Comparison of ENCODE assay signal across 8 cellular contexts in the genomic region with DNA sequence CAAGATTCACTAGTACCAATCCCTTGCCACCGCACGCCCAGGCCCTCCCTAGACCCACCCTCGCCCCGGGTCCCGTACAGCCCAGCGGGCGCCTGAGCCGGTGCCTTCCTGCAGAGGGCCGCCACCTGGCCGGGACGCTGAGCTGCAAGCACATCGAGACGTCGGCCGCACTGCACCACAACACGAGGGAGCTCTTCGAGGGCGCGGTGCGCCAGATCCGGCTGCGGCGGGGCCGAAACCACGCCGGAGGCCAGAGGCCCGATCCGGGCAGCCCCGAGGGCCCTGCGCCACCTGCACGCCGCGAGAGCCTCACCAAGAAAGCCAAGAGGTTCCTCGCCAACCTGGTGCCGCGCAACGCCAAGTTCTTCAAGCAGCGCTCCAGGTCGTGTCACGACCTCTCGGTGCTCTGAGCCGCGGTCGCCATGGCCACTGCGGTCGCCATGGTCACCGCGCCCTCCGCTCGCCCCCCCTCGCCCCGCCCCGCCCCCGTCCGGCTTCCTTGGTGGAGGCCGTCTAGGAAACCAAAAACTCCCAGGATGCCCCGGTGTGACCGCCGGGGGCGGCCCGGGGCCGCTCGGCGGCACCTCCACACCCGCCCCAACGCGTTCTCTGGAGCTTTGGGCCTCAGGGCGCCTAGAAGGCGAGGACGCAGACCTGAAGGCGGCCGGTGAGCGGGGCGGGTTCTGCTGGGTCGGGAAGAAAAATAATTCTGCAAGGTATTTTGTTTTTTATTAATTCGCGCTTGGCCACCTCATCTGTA. TPM values are rescaled to one million over a fixed set of nuclear protein-coding genes. Genes with fewer than 3 reads are reported as not detected.
DNase-seq lines count a peak whose midpoint lies in the region; ATAC-seq, FAIRE-seq and TF ChIP-seq lines count a peak whose summit lies in the region.

No MANE protein-coding gene starts in this region.

- no peak overlapping the region for H3K14ac ChIP-seq in H1 (ENCODE audit: insufficient read length)

- peaks cover 3% of the 10 kb centered on the region; the same call in 1 of the 2 replicates for H3K79me1 ChIP-seq in H1 (ENCODE audit: low read depth, low read length)

- FAIRE-seq in H1 (lab: Jason Lieb, UNC) (no peak), H54 (lab: Jason Lieb, UNC) (no peak)

- CTCF ChIA-PET in H1 (lab: Charles Lee; ENCODE audit: partially characterized antibody): interaction anchor here (1.0 to 56.0 kb wide), 5 partner anchors 13 to 182 kb away, joined by 4 to 1562 read pairs (median 121); partner anchors contain the start of genes LRP10, MMP14, MRPL52 and SLC7A7

- no peak overlapping the region for H3K23ac ChIP-seq in H1 (ENCODE audit: insufficient read length)

- peak; percentile 43 for ATAC-seq in GM18505 (IDR thresholded peaks at IDR 0.05; ENCODE audit: unreplicated experiment)
- ATAC-seq in HG02852 (IDR thresholded peaks at IDR 0.05; ENCODE audit: unreplicated experiment): peak; percentile 47

- peak overlapping the region; percentile 25 for H3K27ac ChIP-seq in H1 (ENCODE audit: low read depth, low read length)

- TF ChIP-seq RAD21 in H1 (IDR thresholded peaks at IDR 0.05 in 1 of 2, conservative IDR thresholded peaks at IDR 0.05 in 1 of 2; ENCODE audit: low read depth in 2 of 2, low read length in 2 of 2): peak in 1 of 2 experiments; percentile 6; a peak in 2 of 4 replicates

- H2BK12ac ChIP-seq in H1 (ENCODE audit: low read depth, low read length): no peak overlapping the region; the same call in 1 of the 2 replicates

- POLR2A ChIA-PET in H1 (lab: Charles Lee; ENCODE audit: partially characterized antibody): interaction anchor here (0.5 to 7.2 kb wide), 15 partner anchors 8 to 171 kb away, joined by 3 to 54 read pairs (median 3); partner anchors contain the start of genes LRP10, PRMT5 and RBM23

- H2BK15ac ChIP-seq in H1 (ENCODE audit: low read length): no peak overlapping the region; the same call in 1 of the 2 replicates

- H4K20me1 ChIP-seq in H1 (replicated peaks in 1 of 2; ENCODE audit: control insufficient read depth in 1 of 2, insufficient read depth in 2 of 2, low read length in 2 of 2): no peaks in the 10 kb centered on the region

- H3K4me1 ChIP-seq in H1 (replicated peaks in 1 of 4; ENCODE audit: control insufficient read depth in 3 of 4, insufficient read depth in 4 of 4, low read length in 3 of 4) (peaks cover 7 to 21% (median 12%) of the 10 kb centered on the region in 4 experiments), mononuclear cell (ENCODE audit: insufficient read depth, low read length) (peaks cover 47% of the 10 kb centered on the region)

- TF ChIP-seq CTCF in H1 (IDR thresholded peaks at IDR 0.05; ENCODE audit: control extremely low read depth in 1 of 3, insufficient read depth in 1 of 3, low read depth in 1 of 3, low read length in 3 of 3): peak; percentile 17 to 35 (median 21); a peak in 3 of 4 replicates

- H3K27me3 ChIP-seq in H1 (replicated peaks in 1 of 4; ENCODE audit: control insufficient read depth in 3 of 4, extremely low read depth in 1 of 4, insufficient read depth in 3 of 4, low read length in 3 of 4): peaks cover 0 to 17% (median 11%) of the 10 kb centered on the region in 4 experiments; a peak in 6 of 7 replicates
- H3K27me3 ChIP-seq in mononuclear cell (ENCODE audit: insufficient read depth, low read length): no peaks in the 10 kb centered on the region

- H4K8ac ChIP-seq in H1 (ENCODE audit: extremely low read depth, insufficient read depth, low read length): peak overlapping the region; percentile 39; the same call in 1 of the 2 replicates

- peak overlapping the region; percentile 86 for H3K4me2 ChIP-seq in H1 (ENCODE audit: insufficient read depth in 1 of 2, low read depth in 2 of 2, low read length in 2 of 2)

- H3K4me3 ChIP-seq in H1 (ENCODE audit: extremely low read depth in 1 of 4, insufficient read depth in 2 of 4, low read depth in 3 of 4, low read length in 4 of 4) (peak overlapping the region; percentile 57 to 83 (median 65)), mononuclear cell (ENCODE audit: low read length) (peak overlapping the region; percentile 45)

- TF ChIP-seq POLR2A in GM18505 (IDR thresholded peaks at IDR 0.05; ENCODE audit: borderline replicate concordance, extremely low read depth, insufficient read depth, insufficient read length) (peak; percentile 86), H1 (IDR thresholded peaks at IDR 0.05; ENCODE audit: control extremely low read depth in 1 of 2, low read depth in 2 of 2, low read length in 2 of 2) (peak in 1 of 2 experiments; percentile 75; a peak in 2 of 3 replicates), H54 (IDR thresholded peaks at IDR 0.05; ENCODE audit: low read depth, low read length) (no peak)

- no peaks in the 10 kb centered on the region for H3K79me2 ChIP-seq in H1 (ENCODE audit: control insufficient read depth in 1 of 2, insufficient read depth in 2 of 2, low read length in 2 of 2)

- H2BK5ac ChIP-seq in H1 (ENCODE audit: low read depth, low read length): peak overlapping the region; percentile 81; the same call in 1 of the 2 replicates

- H4K91ac ChIP-seq in H1 (replicated peaks; ENCODE audit: insufficient read length, low read length): peak overlapping the region; percentile 16

- H2AFZ ChIP-seq in H1 (ENCODE audit: low read length): peak overlapping the region; percentile 90; the same call in 1 of the 2 replicates

- peak overlapping the region; percentile 93 for H3K18ac ChIP-seq in H1 (ENCODE audit: extremely low read depth, low read length)

- no peak overlapping the region for H2BK20ac ChIP-seq in H1 (ENCODE audit: low read length)

- peak overlapping the region in 3 of 4 experiments; percentile 48 to 74 (median 59); a peak in 5 of 7 replicates for H3K9ac ChIP-seq in H1 (replicated peaks in 1 of 4; ENCODE audit: extremely low read depth in 1 of 4, low read depth in 3 of 4, low read length in 3 of 4)

- TF ChIP-seq EP300 in H1 (IDR thresholded peaks at IDR 0.05; ENCODE audit: borderline replicate concordance in 1 of 2, low read depth in 2 of 2, low read length in 2 of 2): no peak

- H2BK120ac ChIP-seq in H1 (replicated peaks; ENCODE audit: low read depth, low read length): peak overlapping the region; percentile 21

- DNase-seq in NCI-H2171 (lab: John Stamatoyannopoulos, UW): peak; percentile 94
- peak; percentile 31 to 44 for DNase-seq in activated CD4-positive, alpha-beta T cell treated with anti-CD3 and anti-CD28 coated beads, Interleukin-2, amount 50 U/mL, for 24 hours (ENCODE audit: low read depth in 1 of 2, low spot score in 1 of 2)
- peak in 1 of 2 experiments; percentile 87 for DNase-seq in H1 (ENCODE audit: low read depth in 1 of 2, low spot score in 2 of 2)
- peak; percentile 29 to 60 for DNase-seq in stimulated activated CD8-positive, alpha-beta memory T cell treated with anti-CD3 and anti-CD28 coated beads, Interleukin-4, amount 100 ng/mL, for 4 hours (ENCODE audit: low read depth in 2 of 2, low spot score in 1 of 2)
- DNase-seq in H54 (ENCODE audit: insufficient read length, low spot score): no peak

- peak overlapping the region; percentile 28 for H4K5ac ChIP-seq in H1 (ENCODE audit: insufficient read length, low read depth, low read length)

- no peaks in the 10 kb centered on the region for H3K9me3 ChIP-seq in H1 (ENCODE audit: insufficient read depth in 2 of 2, low read depth in 1 of 2, low read length in 1 of 2)
- H3K9me3 ChIP-seq in mononuclear cell (ENCODE audit: low read depth, low read length): no peaks in the 10 kb centered on the region

- peak overlapping the region; percentile 71 for H3K56ac ChIP-seq in H1 (replicated peaks; ENCODE audit: insufficient read length, low read depth, low read length)

- no peak overlapping the region for H3K4ac ChIP-seq in H1 (replicated peaks; ENCODE audit: insufficient read length, low read depth, low read length)

- WGBS in H1 (ENCODE audit: extremely low coverage in 1 of 2, insufficient coverage in 1 of 2, insufficient read length in 1 of 2, insufficient replicate concordance in 2 of 2, low coverage in 1 of 2, low lambda C conversion rate in 2 of 2, missing lambda C conversion rate in 1 of 2), 2 experiments: 5% methylated on average over 42 of the region's 77 CpGs; no CpG with 5 or more reads in 1 of the 2 experiments

- H2AK5ac ChIP-seq in H1 (ENCODE audit: low read depth, low read length): no peak overlapping the region

- peaks cover 14% of the 10 kb centered on the region for H3K23me2 ChIP-seq in H1 (ENCODE audit: low read depth, low read length)

- H3K36me3 ChIP-seq in H1 (ENCODE audit: control insufficient read depth in 2 of 4, insufficient read depth in 4 of 4, low read length in 3 of 4): no peaks in the 10 kb centered on the region

RNA-seq across cellular contexts. Expression of gene REM2, which starts 3.7 kb away (rescaled TPM):
- total RNA-seq in H1 (2021; fragmentation: NEBNext Ultra II Directional; extraction: Animal tissue kit (Norgen Biotek cat#: 25700)): 1.1 and 1.3 TPM in 2 replicates
- 0.78 and 1.00 TPM in 2 replicates for polyA plus RNA-seq in H1 (2011; rRNA removed)
- 1.4 TPM for polyA plus RNA-seq in H1 (2011; cell fraction: cytosol; rRNA removed)
- polyA plus RNA-seq in H1 (2011; cell fraction: nucleus; rRNA removed): 2.2 TPM
- 0.96 to 1.6 TPM (median 1.2 TPM) in 4 replicates for polyA plus RNA-seq in H1 (2012, experiment 1 of 2)
- 1.3 TPM for polyA plus RNA-seq in H1 (2012, experiment 2 of 2)
- 1.5 TPM for polyA plus RNA-seq in H1 (2013, experiment 1 of 2)
- 1.4 TPM for polyA plus RNA-seq in H1 (2013, experiment 2 of 2)
- 0.34 and 0.73 TPM in 2 replicates for polyA minus RNA-seq in H1 (2011; rRNA and poly(A)+ RNA removed)
- polyA minus RNA-seq in H1 (2011; cell fraction: cytosol; rRNA and poly(A)+ RNA removed): not detected
- polyA minus RNA-seq in H1 (2011; cell fraction: nucleus; rRNA and poly(A)+ RNA removed): 1.8 TPM
- total RNA-seq in mononuclear cell: 2.1 TPM

RNA-seq across cellular contexts. Expression of gene LRP10, which starts 15.1 kb away (rescaled TPM):
- total RNA-seq in H1 (2021; fragmentation: NEBNext Ultra II Directional; extraction: Animal tissue kit (Norgen Biotek cat#: 25700)): 15.6 and 15.7 TPM in 2 replicates
- 12.4 and 22.8 TPM in 2 replicates for polyA plus RNA-seq in H1 (2011; rRNA removed)
- polyA plus RNA-seq in H1 (2011; cell fraction: cytosol; rRNA removed): 10.6 TPM
- polyA plus RNA-seq in H1 (2011; cell fraction: nucleus; rRNA removed): 21.0 TPM
- 10.6 to 17.3 TPM (median 14.7 TPM) in 4 replicates for polyA plus RNA-seq in H1 (2012, experiment 1 of 2)
- polyA plus RNA-seq in H1 (2012, experiment 2 of 2): 13.0 TPM
- 15.4 TPM for polyA plus RNA-seq in H1 (2013, experiment 1 of 2)
- 15.6 TPM for polyA plus RNA-seq in H1 (2013, experiment 2 of 2)
- 21.1 and 22.8 TPM in 2 replicates for polyA minus RNA-seq in H1 (2011; rRNA and poly(A)+ RNA removed)
- 13.1 TPM for polyA minus RNA-seq in H1 (2011; cell fraction: cytosol; rRNA and poly(A)+ RNA removed)
- polyA minus RNA-seq in H1 (2011; cell fraction: nucleus; rRNA and poly(A)+ RNA removed): 11.9 TPM
- 46.7 TPM for total RNA-seq in mononuclear cell

RNA-seq across cellular contexts. Expression of gene RBM23, which starts 32.3 kb away (rescaled TPM):
- 43.1 and 43.3 TPM in 2 replicates for total RNA-seq in H1 (2021; fragmentation: NEBNext Ultra II Directional; extraction: Animal tissue kit (Norgen Biotek cat#: 25700))
- polyA plus RNA-seq in H1 (2011; rRNA removed): 41.2 and 68.9 TPM in 2 replicates
- 53.5 TPM for polyA plus RNA-seq in H1 (2011; cell fraction: cytosol; rRNA removed)
- 49.5 TPM for polyA plus RNA-seq in H1 (2011; cell fraction: nucleus; rRNA removed)
- 32.4 to 44.1 TPM (median 38.9 TPM) in 4 replicates for polyA plus RNA-seq in H1 (2012, experiment 1 of 2)
- 17.9 TPM for polyA plus RNA-seq in H1 (2012, experiment 2 of 2)
- 33.8 TPM for polyA plus RNA-seq in H1 (2013, experiment 1 of 2)
- polyA plus RNA-seq in H1 (2013, experiment 2 of 2): 33.5 TPM
- polyA minus RNA-seq in H1 (2011; rRNA and poly(A)+ RNA removed): 47.4 and 52.2 TPM in 2 replicates
- polyA minus RNA-seq in H1 (2011; cell fraction: cytosol; rRNA and poly(A)+ RNA removed): 29.7 TPM
- polyA minus RNA-seq in H1 (2011; cell fraction: nucleus; rRNA and poly(A)+ RNA removed): 40.3 TPM
- 122 TPM for total RNA-seq in mononuclear cell

RNA-seq across cellular contexts. Expression of gene PRMT5, which starts 42.5 kb away (rescaled TPM):
- total RNA-seq in H1 (2021; fragmentation: NEBNext Ultra II Directional; extraction: Animal tissue kit (Norgen Biotek cat#: 25700)): 159 and 171 TPM in 2 replicates
- polyA plus RNA-seq in H1 (2011; rRNA removed): 329 and 402 TPM in 2 replicates
- 274 TPM for polyA plus RNA-seq in H1 (2011; cell fraction: cytosol; rRNA removed)
- 275 TPM for polyA plus RNA-seq in H1 (2011; cell fraction: nucleus; rRNA removed)
- 145 to 187 TPM (median 170 TPM) in 4 replicates for polyA plus RNA-seq in H1 (2012, experiment 1 of 2)
- 336 TPM for polyA plus RNA-seq in H1 (2012, experiment 2 of 2)
- 113 TPM for polyA plus RNA-seq in H1 (2013, experiment 1 of 2)
- 99.5 TPM for polyA plus RNA-seq in H1 (2013, experiment 2 of 2)
- 439 and 469 TPM in 2 replicates for polyA minus RNA-seq in H1 (2011; rRNA and poly(A)+ RNA removed)
- 207 TPM for polyA minus RNA-seq in H1 (2011; cell fraction: cytosol; rRNA and poly(A)+ RNA removed)
- polyA minus RNA-seq in H1 (2011; cell fraction: nucleus; rRNA and poly(A)+ RNA removed): 156 TPM
- 8.2 TPM for total RNA-seq in mononuclear cell

RNA-seq across cellular contexts. Expression of gene MMP14, which starts 50.3 kb away (rescaled TPM):
- total RNA-seq in H1 (2021; fragmentation: NEBNext Ultra II Directional; extraction: Animal tissue kit (Norgen Biotek cat#: 25700)): 83.1 and 86.8 TPM in 2 replicates
- 58.2 and 81.6 TPM in 2 replicates for polyA plus RNA-seq in H1 (2011; rRNA removed)
- 61.6 TPM for polyA plus RNA-seq in H1 (2011; cell fraction: cytosol; rRNA removed)
- polyA plus RNA-seq in H1 (2011; cell fraction: nucleus; rRNA removed): 147 TPM
- 54.3 to 67.5 TPM (median 63.3 TPM) in 4 replicates for polyA plus RNA-seq in H1 (2012, experiment 1 of 2)
- 60.0 TPM for polyA plus RNA-seq in H1 (2012, experiment 2 of 2)
- polyA plus RNA-seq in H1 (2013, experiment 1 of 2): 277 TPM
- 290 TPM for polyA plus RNA-seq in H1 (2013, experiment 2 of 2)
- 46.1 and 61.0 TPM in 2 replicates for polyA minus RNA-seq in H1 (2011; rRNA and poly(A)+ RNA removed)
- 28.2 TPM for polyA minus RNA-seq in H1 (2011; cell fraction: cytosol; rRNA and poly(A)+ RNA removed)
- 24.5 TPM for polyA minus RNA-seq in H1 (2011; cell fraction: nucleus; rRNA and poly(A)+ RNA removed)
- 2.9 TPM for total RNA-seq in mononuclear cell
